Comparison of ENCODE assay signal across 8 cellular contexts in genomic region chr14:70416717-70417349, GRCh38. TPM values are rescaled to one million over a fixed set of nuclear protein-coding genes. Genes with fewer than 3 reads are reported as not detected.
DNase-seq lines count a peak whose midpoint lies in the region; ATAC-seq, FAIRE-seq and TF ChIP-seq lines count a peak whose summit lies in the region.

SYNJ2BP (minus strand) TSS chr14:70417090; CDS start chr14:70416963, 127 bp downstream.

- FAIRE-seq in pancreas (lab: Jason Lieb, UNC): peak; percentile 61

- DNase-seq in NOMO-1 treated with DMSO at 0.1 percent for 48 hours (lab: John Stamatoyannopoulos, UW; ENCODE audit: unreplicated experiment): peak; percentile 9
- DNase-seq in NOMO-1 treated with dmso at 0.1 percent for 144 hours (lab: John Stamatoyannopoulos, UW; ENCODE audit: unreplicated experiment): no peak
- DNase-seq in Kasumi-1 (lab: John Stamatoyannopoulos, UW): peak; percentile 18 to 47
- DNase-seq in adipocyte (ENCODE audit: low read depth): peak; percentile 85
- DNase-seq in heart left ventricle: peak; percentile 75 to 80 (median 77)
- peak; percentile 82 to 92 (median 85) for DNase-seq in pancreas

- H3K36me3 ChIP-seq in adipocyte (ENCODE audit: control insufficient read depth, insufficient read depth, low read length, severe bottlenecking): no peaks in the 10 kb centered on the region
- H3K36me3 ChIP-seq in heart left ventricle: peaks cover 0 to 19% (median 0%) of the 10 kb centered on the region in 9 donors
- no peaks in the 10 kb centered on the region for H3K36me3 ChIP-seq in pancreas
- H3K36me3 ChIP-seq in thymus (ENCODE audit: control insufficient read depth, insufficient read depth): no peaks in the 10 kb centered on the region

- peak in 1 of 2 donors; percentile 41 for TF ChIP-seq POLR2A in heart left ventricle (IDR thresholded peaks at IDR 0.05)

- H3K9ac ChIP-seq in adipocyte (ENCODE audit: low read length): peak within 1 kb of the TSS; percentile 91

- ATAC-seq in SK-N-SH treated with all-trans-retinoic acid at 6 μM for 48 hours: peak; percentile 98
- ATAC-seq in heart left ventricle: peak; percentile 82 to 98 (median 97)
- ATAC-seq in pancreas: peak; percentile 100

- H3K9me3 ChIP-seq in adipocyte (ENCODE audit: control insufficient read depth, low read length) (no peaks in the 10 kb centered on the region), heart left ventricle (no peaks in the 10 kb centered on the region), pancreas (no peaks in the 10 kb centered on the region), thymus (ENCODE audit: control insufficient read depth) (no peaks in the 10 kb centered on the region)

- TF ChIP-seq CTCF in heart left ventricle (IDR thresholded peaks at IDR 0.05): no peak
- TF ChIP-seq CTCF in pancreas (IDR thresholded peaks at IDR 0.05): no peak

- intact Hi-C loops in heart left ventricle (cut with DNase I) (no loop called here), pancreas (cut with DNase I) (no loop called here)

- H3K4me1 ChIP-seq in adipocyte (ENCODE audit: control insufficient read depth, insufficient read depth, low read length): no peaks in the 10 kb centered on the region
- H3K4me1 ChIP-seq in heart left ventricle: peaks cover 0 to 28% (median 14%) of the 10 kb centered on the region in 12 donors
- H3K4me1 ChIP-seq in pancreas: peaks cover 0 to 13% (median 6%) of the 10 kb centered on the region in 3 donors
- H3K4me1 ChIP-seq in thymus (ENCODE audit: control insufficient read depth, insufficient read depth, low read length): peaks cover 3% of the 10 kb centered on the region

- H3K4me3 ChIP-seq in adipocyte (ENCODE audit: low read length) (peak within 1 kb of the TSS; percentile 99), heart left ventricle (peak within 1 kb of the TSS; percentile 43 to 99 (median 75)), pancreas (peak within 1 kb of the TSS; percentile 42 to 69 (median 63)), thymus (ENCODE audit: low read length) (peak within 1 kb of the TSS; percentile 57)

- H3K27me3 ChIP-seq in adipocyte (replicated peaks; ENCODE audit: control insufficient read depth, insufficient read depth, low read length): no peaks in the 10 kb centered on the region
- no peaks in the 10 kb centered on the region for H3K27me3 ChIP-seq in heart left ventricle
- H3K27me3 ChIP-seq in pancreas: no peaks in the 10 kb centered on the region
- H3K27me3 ChIP-seq in thymus (ENCODE audit: control insufficient read depth, insufficient read depth): no peaks in the 10 kb centered on the region

- H3K27ac ChIP-seq in heart left ventricle (peak within 1 kb of the TSS in 11 of 12 donors; percentile 36 to 79 (median 71)), pancreas (peak within 1 kb of the TSS; percentile 36 to 85 (median 68)), thymus (ENCODE audit: low read depth) (peak within 1 kb of the TSS; percentile 75)

- 1% methylated on average over 23 of the region's 23 CpGs for WGBS in heart left ventricle, 4 donors
- WGBS in pancreas, 2 donors: 1% methylated on average over 23 of the region's 23 CpGs
- under 1% methylated on average over 23 of the region's 23 CpGs for WGBS in thymus

TF ChIP-seq in SK-N-SH treated with all-trans-retinoic acid at 6 μM for 48 hours, 23 proteins besides CTCF, POLR2A, EP300 and RAD21:
- TF ChIP-seq TOX (CRISPR knock-in tag; IDR thresholded peaks at IDR 0.05; ENCODE audit: borderline replicate concordance) (no peak), ISL1 (CRISPR knock-in tag; IDR thresholded peaks at IDR 0.05) (no peak), ESRRG (CRISPR knock-in tag; IDR thresholded peaks at IDR 0.05) (no peak), GLIS3 (CRISPR knock-in tag; IDR thresholded peaks at IDR 0.05) (no peak), CREB5 (CRISPR knock-in tag; IDR thresholded peaks at IDR 0.05; ENCODE audit: low read depth) (no peak), RARB (CRISPR knock-in tag; IDR thresholded peaks at IDR 0.05) (no peak), ZFP30 (CRISPR knock-in tag; IDR thresholded peaks at IDR 0.05) (no peak), CSRNP3 (CRISPR knock-in tag; IDR thresholded peaks at IDR 0.05) (no peak), PATZ1 (CRISPR knock-in tag; IDR thresholded peaks at IDR 0.05; ENCODE audit: borderline replicate concordance) (no peak)

RNA-seq across cellular contexts. Expression of gene SYNJ2BP, which starts in this region (rescaled TPM):
- total RNA-seq in heart left ventricle: 10 to 100 TPM; 32.8 to 63.0 (median 56.0) TPM
- polyA plus RNA-seq in heart left ventricle: 10 to 100 TPM; 15.0 to 27.8 TPM
- total RNA-seq in pancreas: 10 to 100 TPM in 5 of 6 donors, 1 to 10 TPM in 1; 7.5 to 20.5 (median 13.4) TPM
- polyA plus RNA-seq in pancreas: 1 to 10 TPM; 5.0 to 7.0 TPM
- polyA plus RNA-seq in thymus: 11.9 TPM
